In the genomic region with DNA sequence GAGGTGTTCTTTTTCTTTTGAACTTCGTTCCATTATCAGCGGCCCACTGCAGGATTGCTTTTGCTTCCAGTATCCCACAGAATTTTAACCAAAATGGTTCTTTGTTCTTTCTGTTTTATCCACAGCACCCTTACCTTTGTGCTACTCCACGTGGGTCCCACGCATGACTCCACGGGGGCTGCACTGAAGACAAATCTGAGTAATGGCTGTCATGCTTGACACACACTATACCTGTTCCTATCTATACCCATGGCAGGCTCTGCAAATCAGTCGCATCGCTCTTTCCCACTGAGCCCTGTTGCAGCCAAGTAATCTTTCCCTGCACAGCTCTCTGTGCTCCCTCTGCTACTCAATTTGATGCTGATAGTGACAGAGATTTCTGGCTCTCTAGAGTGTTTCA, we compare ENCODE assay signal across 5 cellular contexts.
"Had no signal": no experiment of that assay in that cellular context is flagged by ENCODE, and none has a peak within 500 bp of the region (broad histone marks: within the 10 kb centered on the region; RNA-seq: fewer than 3 reads in every experiment).

No MANE protein-coding gene starts in this region.

- DNase-seq: IMR-90, KBM-7 had no signal

- H3K27ac ChIP-seq: HL-60 had no signal

- ATAC-seq: HepG2, K562 had no signal
